9 cellular contexts compared by ENCODE assay signal in genomic region chr6:167153523-167153959, GRCh38. TPM values are rescaled to one million over a fixed set of nuclear protein-coding genes. Genes with fewer than 3 reads are reported as not detected.
DNase-seq lines count a peak whose midpoint lies in the region; ATAC-seq and TF ChIP-seq lines count a peak whose summit lies in the region.
"Had no signal": no experiment of that assay in that cellular context is flagged by ENCODE, and none has a peak within 500 bp of the region (broad histone marks: within the 10 kb centered on the region; RNA-seq: fewer than 3 reads in every experiment).

No MANE protein-coding gene starts in this region.

- peaks cover 38% of the 10 kb centered on the region for H3K4me1 Mint-ChIP-seq in memory B cell
- peaks cover 6% of the 10 kb centered on the region for H3K4me1 Mint-ChIP-seq in endodermal cell

- H3K36me3 Mint-ChIP-seq in memory B cell (no peaks in the 10 kb centered on the region), endodermal cell (ENCODE audit: low read depth) (no peaks in the 10 kb centered on the region)

- H3K4me3 ChIP-seq in left ventricle myocardium inferior, result peak overlapping the region; percentile 11
- peak overlapping the region in 1 of 2 donors; percentile 7 for H3K4me3 ChIP-seq in right atrium auricular region
- no peak overlapping the region for H3K4me3 ChIP-seq in endodermal cell (ENCODE audit: low read length)

- H3K27ac ChIP-seq in left ventricle myocardium inferior (replicated peaks), result no peak overlapping the region
- no peak overlapping the region for H3K27ac ChIP-seq in right atrium auricular region
- H3K27ac ChIP-seq in endodermal cell (ENCODE audit: low read depth, low read length), result no peak overlapping the region

- intact Hi-C loops in left ventricle myocardium inferior (cut with micrococcal nuclease), result no loop called here

- H3K4me3 Mint-ChIP-seq in memory B cell, result peak overlapping the region; percentile 66
- H3K4me3 Mint-ChIP-seq in endodermal cell, result no peak overlapping the region

- H3K27me3 ChIP-seq in left ventricle myocardium inferior (ENCODE audit: low read depth) (peaks cover 56% of the 10 kb centered on the region), right atrium auricular region (no peaks in the 10 kb centered on the region), endodermal cell (ENCODE audit: control insufficient read depth, insufficient read depth, low read length, poor library complexity, severe bottlenecking) (no peaks in the 10 kb centered on the region)

- H3K9ac ChIP-seq in endodermal cell (ENCODE audit: extremely low read depth, low read length, poor library complexity, severe bottlenecking), result no peak overlapping the region

- H3K9me3 Mint-ChIP-seq in memory B cell (no peaks in the 10 kb centered on the region), endodermal cell (no peaks in the 10 kb centered on the region)

- no peak for TF ChIP-seq CTCF in left ventricle myocardium inferior (IDR thresholded peaks at IDR 0.05; ENCODE audit: borderline replicate concordance)
- no peak for TF ChIP-seq CTCF in right atrium auricular region (IDR thresholded peaks at IDR 0.05)
- no peak for TF ChIP-seq CTCF in endodermal cell (conservative IDR thresholded peaks at IDR 0.05)

- H3K27me3 Mint-ChIP-seq in memory B cell, result no peaks in the 10 kb centered on the region
- peaks cover 8% of the 10 kb centered on the region for H3K27me3 Mint-ChIP-seq in endodermal cell (ENCODE audit: insufficient read depth)

- DNase-seq in left ventricle myocardium inferior (no peak), right atrium auricular region (ENCODE audit: low spot score) (no peak), RPMI8226 (peak; percentile 40), memory B cell (ENCODE audit: low spot score in 2 of 2) (peak in 1 of 2 donors; percentile 70), SHP77 (lab: John Stamatoyannopoulos, UW) (no peak), T-helper 1 cell (no peak), endodermal cell (no peak)
- DNase-seq: DND-41 had no signal

- WGBS in endodermal cell (ENCODE audit: insufficient coverage in 1 of 2, insufficient read length in 1 of 2), 2 experiments, result 70 to 86% methylated on average over 11 to 13 of the region's 13 CpGs

- no peaks in the 10 kb centered on the region for H3K36me3 ChIP-seq in left ventricle myocardium inferior
- no peaks in the 10 kb centered on the region for H3K36me3 ChIP-seq in right atrium auricular region
- no peaks in the 10 kb centered on the region for H3K36me3 ChIP-seq in endodermal cell (ENCODE audit: control insufficient read depth, insufficient read depth, low read length)

- H3K9me3 ChIP-seq in left ventricle myocardium inferior (replicated peaks), result no peaks in the 10 kb centered on the region
- H3K9me3 ChIP-seq in right atrium auricular region, result no peaks in the 10 kb centered on the region
- H3K9me3 ChIP-seq in endodermal cell (ENCODE audit: control insufficient read depth, low read length), result peaks cover 5% of the 10 kb centered on the region

- H3K27ac Mint-ChIP-seq in memory B cell (peak overlapping the region; percentile 92), endodermal cell (no peak overlapping the region)

- ATAC-seq in HG02973 (IDR thresholded peaks at IDR 0.05; ENCODE audit: unreplicated experiment) (peak; percentile 46), memory B cell (ENCODE audit: low read depth) (peak; percentile 51)

- H3K4me1 ChIP-seq in left ventricle myocardium inferior, result no peaks in the 10 kb centered on the region
- no peaks in the 10 kb centered on the region for H3K4me1 ChIP-seq in right atrium auricular region
- H3K4me1 ChIP-seq in endodermal cell (ENCODE audit: control insufficient read depth, insufficient read depth, low read length), result no peaks in the 10 kb centered on the region

RNA-seq across cellular contexts. Expression of gene GPR31, which starts 4.2 kb away (rescaled TPM):
- total RNA-seq in left ventricle myocardium inferior (not detected), right atrium auricular region (not detected), endodermal cell (not detected)
- not detected for polyA plus RNA-seq in endodermal cell (2013, experiment 1 of 2)
- polyA plus RNA-seq in endodermal cell (2013, experiment 2 of 2), result not detected

RNA-seq across cellular contexts. Expression of gene CCR6, which starts 30.6 kb away (rescaled TPM):
- total RNA-seq in left ventricle myocardium inferior, result not detected
- under 1 TPM in 1 of 2 donors, not detected in 1; 0.37 TPM for total RNA-seq in right atrium auricular region
- not detected for total RNA-seq in endodermal cell
- polyA plus RNA-seq in endodermal cell (2013, experiment 1 of 2), result not detected
- not detected for polyA plus RNA-seq in endodermal cell (2013, experiment 2 of 2)
